Comparison of ENCODE assay signal across 1 cellular context in genomic region chrX:139967300-139967699, GRCh38.
TF ChIP-seq lines count a peak whose summit lies in the region.

No MANE protein-coding gene starts in this region.

TF ChIP-seq in HepG2, 621 proteins besides CTCF, POLR2A, EP300 and RAD21:
- TF ChIP-seq ZNF432 (CRISPR knock-in tag; IDR thresholded peaks at IDR 0.05; ENCODE audit: borderline replicate concordance), result no peak
- no peak for TF ChIP-seq JARID2 (CRISPR knock-in tag; IDR thresholded peaks at IDR 0.05; ENCODE audit: insufficient replicate concordance)
- TF ChIP-seq STAG1 (CRISPR knock-in tag; IDR thresholded peaks at IDR 0.05), result peak; percentile 29; the same call in 1 of the 2 replicates
- TF ChIP-seq POLR2AphosphoS5 (IDR thresholded peaks at IDR 0.05; ENCODE audit: low read depth, low read length), result no peak
- no peak for TF ChIP-seq MIER2 (CRISPR knock-in tag; IDR thresholded peaks at IDR 0.05)
- TF ChIP-seq CHD4 (IDR thresholded peaks at IDR 0.05; ENCODE audit: borderline replicate concordance, low read length), result no peak
- peak; percentile 78; the same call in 1 of the 2 replicates for TF ChIP-seq ZNF317 (CRISPR knock-in tag; IDR thresholded peaks at IDR 0.05)
- no peak for TF ChIP-seq ATF7 (IDR thresholded peaks at IDR 0.05)
- no peak for TF ChIP-seq ATF7 (CRISPR knock-in tag; IDR thresholded peaks at IDR 0.05)
- no peak for TF ChIP-seq ARHGAP35 (CRISPR knock-in tag; IDR thresholded peaks at IDR 0.05; ENCODE audit: borderline replicate concordance)
- TF ChIP-seq KLF15 (CRISPR knock-in tag; IDR thresholded peaks at IDR 0.05; ENCODE audit: borderline replicate concordance), result no peak
- TF ChIP-seq SMC3 (IDR thresholded peaks at IDR 0.05; ENCODE audit: low read length), result peak; percentile 17; the same call in 1 of the 2 replicates
TF ChIP-seq in HepG2: peak in this region for 3.
